In genomic region chr16:87764600-87765472, GRCh38 we compare ENCODE assay signal across 8 cellular contexts. TPM values are rescaled to one million over a fixed set of nuclear protein-coding genes. Genes with fewer than 3 reads are reported as not detected.
DNase-seq lines count a peak whose midpoint lies in the region; ATAC-seq and TF ChIP-seq lines count a peak whose summit lies in the region.

No MANE protein-coding gene starts in this region.

- H3K9ac ChIP-seq in HCT116 (ENCODE audit: low read length) = peak overlapping the region; percentile 86

- DNase-seq in BJ (ENCODE audit: low read depth) = no peak
- DNase-seq in HCT116 (ENCODE audit: low read depth, low spot score) = no peak
- DNase-seq in fibroblast of mammary gland (ENCODE audit: low read depth) = no peak
- DNase-seq in NCI-H510A (lab: John Stamatoyannopoulos, UW) = no peak
- no peak for DNase-seq in hepatic stellate cell (ENCODE audit: low spot score)
- no peak for DNase-seq in NCI-H2081 treated with DMSO at 0.1 percent for 48 hours (lab: John Stamatoyannopoulos, UW)

- peak overlapping the region; percentile 95 for H3K4me3 ChIP-seq in BJ (ENCODE audit: low read depth, low read length)
- H3K4me3 ChIP-seq in HCT116 (replicated peaks in 1 of 2; ENCODE audit: low read depth in 1 of 2, low read length in 2 of 2) = peak overlapping the region; percentile 80 to 100
- peak overlapping the region; percentile 84 for H3K4me3 ChIP-seq in WI38 (ENCODE audit: low read depth, low read length)
- peak overlapping the region; percentile 78 for H3K4me3 ChIP-seq in fibroblast of mammary gland (ENCODE audit: control insufficient read depth, low read depth, low read length)
- H3K4me3 ChIP-seq in skin epidermis = peak overlapping the region; percentile 74 to 100 (median 90)

- no peak for TF ChIP-seq POLR2A in HCT116 (IDR thresholded peaks at IDR 0.05; ENCODE audit: borderline replicate concordance, extremely low read depth, insufficient read depth, insufficient read length)

- TF ChIP-seq RAD21 in HCT116 (IDR thresholded peaks at IDR 0.05; ENCODE audit: low read depth) = no peak

- ATAC-seq in HCT116 = peak; percentile 16

- no peaks in the 10 kb centered on the region for H3K9me3 ChIP-seq in HCT116 (ENCODE audit: control insufficient read depth in 1 of 2, insufficient read depth in 1 of 2, low read depth in 1 of 2, low read length in 2 of 2)

- no peaks in the 10 kb centered on the region for H3K9me2 ChIP-seq in HCT116 (ENCODE audit: insufficient read depth)

- RAD21 ChIA-PET in HCT116 (lab: Charles Lee; ENCODE audit: low non-redundant PET in 1 of 2, low total read pairs in 2 of 2, uncharacterized antibody in 2 of 2, unreplicated experiment in 2 of 2) = no interaction called here

- no peak for TF ChIP-seq CTCF in BJ (IDR thresholded peaks at IDR 0.05; ENCODE audit: insufficient read depth, low read depth, low read length)
- no peak for TF ChIP-seq CTCF in HCT116 (IDR thresholded peaks at IDR 0.05 in 2 of 3, conservative IDR thresholded peaks at IDR 0.05 in 1 of 3; ENCODE audit: borderline replicate concordance in 1 of 3, insufficient read depth in 1 of 3, low read depth in 2 of 3, low read length in 2 of 3)
- TF ChIP-seq CTCF in WI38 (IDR thresholded peaks at IDR 0.05; ENCODE audit: low read depth, low read length) = no peak
- TF ChIP-seq CTCF in fibroblast of mammary gland (conservative IDR thresholded peaks at IDR 0.05; ENCODE audit: control insufficient read depth, insufficient read depth, low read depth, low read length) = no peak

- H4K20me1 ChIP-seq in HCT116 (ENCODE audit: insufficient read depth) = peaks cover 5% of the 10 kb centered on the region; the same call in 1 of the 2 replicates

- CTCF ChIA-PET in BJ (lab: Yijun Ruan, JAX) (interaction anchor here (0.6 to 2.5 kb wide), 3 partner anchors 14 to 769 kb away, joined by 3 to 16 read pairs (median 7); no protein-coding TSS in a partner anchor), HCT116 (lab: Charles Lee) (interaction anchor here (0.7 to 1.7 kb wide), 2 partner anchors 12 to 14 kb away, joined by 5 to 13 read pairs; no protein-coding TSS in a partner anchor)

- H3K36me3 ChIP-seq in BJ (ENCODE audit: control insufficient read depth, insufficient read depth, low read length) = peaks cover 5% of the 10 kb centered on the region
- peaks cover 16 to 35% of the 10 kb centered on the region in 2 experiments for H3K36me3 ChIP-seq in HCT116 (ENCODE audit: control insufficient read depth in 1 of 2, insufficient read depth in 2 of 2, low read length in 2 of 2)

- peaks cover 8 to 23% of the 10 kb centered on the region in 2 experiments; a peak in 3 of 4 replicates for H3K4me1 ChIP-seq in HCT116 (ENCODE audit: control insufficient read depth in 1 of 2, insufficient read depth in 2 of 2, low read length in 2 of 2)

- intact Hi-C loops in HCT116 (cut with micrococcal nuclease) = no loop called here

- peak overlapping the region; percentile 91 for H3K4me2 ChIP-seq in HCT116 (ENCODE audit: low read length)

- no peak overlapping the region for H2AFZ ChIP-seq in HCT116 (ENCODE audit: low read depth, low read length, poor library complexity, severe bottlenecking)

- TSS peak; percentile 60 for BruUV-seq in HCT116 (replicated peaks; lab: Mats Ljungman, UMichigan)

- H3K79me2 ChIP-seq in HCT116 (ENCODE audit: insufficient read depth, low read length) = peaks cover 59% of the 10 kb centered on the region

- POLR2A ChIA-PET in BJ (lab: Charles Lee) = no interaction called here
- POLR2A ChIA-PET in HCT116 (lab: Charles Lee) = interaction anchor here (0.6 to 2.2 kb wide), 4 partner anchors 42 to 185 kb away, joined by 3 to 20 read pairs (median 4); partner anchors contain the start of gene SLC7A5

- H3K27me3 ChIP-seq in BJ (ENCODE audit: control insufficient read depth, insufficient read depth, low read length) (no peaks in the 10 kb centered on the region), HCT116 (ENCODE audit: insufficient read depth, low read length) (no peaks in the 10 kb centered on the region)

- H3K27ac ChIP-seq in HCT116 (ENCODE audit: low read depth, low read length) (peak overlapping the region; percentile 68), skin epidermis (peak overlapping the region in 19 of 21 experiments; percentile 79 to 96 (median 90))

TF ChIP-seq in HCT116, 20 proteins besides CTCF, POLR2A, EP300 and RAD21:
- no peak for TF ChIP-seq EZH2 (IDR thresholded peaks at IDR 0.05)
TF ChIP-seq in HCT116: peak in this region for 0.

RNA-seq across cellular contexts. Expression of gene KLHDC4, which starts 0.9 kb away (rescaled TPM):
- 12.3 and 16.1 TPM in 2 replicates for polyA plus RNA-seq in BJ (2011; rRNA removed)
- polyA minus RNA-seq in BJ (2011; rRNA and poly(A)+ RNA removed) = 10.3 and 17.1 TPM in 2 replicates
- 107 TPM for total RNA-seq in HCT116 (2021; ENCODE audit: unreplicated experiment)
- 52.5 and 56.9 TPM in 2 replicates for polyA plus RNA-seq in HCT116 (2012)
